In genomic region chr2:71216501-71216900, GRCh38 we compare ENCODE assay signal across 13 cellular contexts.
"Had no signal": no experiment of that assay in that cellular context is flagged by ENCODE, and none has a peak within 500 bp of the region (broad histone marks: within the 10 kb centered on the region; RNA-seq: fewer than 3 reads in every experiment).

No MANE protein-coding gene starts in this region.

- H3K27ac Mint-ChIP-seq: dendritic cell treated with granulocyte-macrophage colony-stimulating factor and Interleukin-4, amounts not matched to agents 40 ng/mL and 50 ng/mL, for 4 days; naive thymus-derived CD8-positive, alpha-beta T cell had no signal

- DNase-seq: activated CD4-positive, alpha-beta T cell treated with anti-CD3 and anti-CD28 coated beads for 1 hour; activated CD4-positive, alpha-beta T cell treated with anti-CD3 and anti-CD28 coated beads, Interleukin-2, amount 50 U/mL, for 4 hours; activated naive CD4-positive, alpha-beta T cell treated with Interleukin-2 at 50 U/mL for 16 hours; activated T-cell treated with anti-CD3 and anti-CD28 coated beads for 4 hours; anterior cingulate cortex; effector memory CD4-positive, alpha-beta T cell; mesenchymal stem cell; naive thymus-derived CD8-positive, alpha-beta T cell; posterior cingulate gyrus; stomach had no signal

- H3K4me3 ChIP-seq: stomach, thoracic aorta had no signal

- H3K9me3 ChIP-seq: stomach, thoracic aorta had no signal

- H3K4me3 Mint-ChIP-seq: dendritic cell treated with granulocyte-macrophage colony-stimulating factor and Interleukin-4, amounts not matched to agents 40 ng/mL and 50 ng/mL, for 4 days; naive thymus-derived CD8-positive, alpha-beta T cell had no signal

- FAIRE-seq: islet of Langerhans had no signal

- H3K27me3 ChIP-seq: stomach had no signal

- H3K27ac ChIP-seq: stomach, thoracic aorta had no signal

- H3K36me3 ChIP-seq: thoracic aorta had no signal

- H3K4me1 ChIP-seq: stomach had no signal

- H3K27me3 Mint-ChIP-seq: dendritic cell treated with granulocyte-macrophage colony-stimulating factor and Interleukin-4, amounts not matched to agents 40 ng/mL and 50 ng/mL, for 4 days; naive thymus-derived CD8-positive, alpha-beta T cell had no signal

- ATAC-seq: naive thymus-derived CD8-positive, alpha-beta T cell had no signal

- H3K9me3 Mint-ChIP-seq: dendritic cell treated with granulocyte-macrophage colony-stimulating factor and Interleukin-4, amounts not matched to agents 40 ng/mL and 50 ng/mL, for 4 days; naive thymus-derived CD8-positive, alpha-beta T cell had no signal
